Comparison of ENCODE assay signal across 8 cellular contexts in the genomic region with DNA sequence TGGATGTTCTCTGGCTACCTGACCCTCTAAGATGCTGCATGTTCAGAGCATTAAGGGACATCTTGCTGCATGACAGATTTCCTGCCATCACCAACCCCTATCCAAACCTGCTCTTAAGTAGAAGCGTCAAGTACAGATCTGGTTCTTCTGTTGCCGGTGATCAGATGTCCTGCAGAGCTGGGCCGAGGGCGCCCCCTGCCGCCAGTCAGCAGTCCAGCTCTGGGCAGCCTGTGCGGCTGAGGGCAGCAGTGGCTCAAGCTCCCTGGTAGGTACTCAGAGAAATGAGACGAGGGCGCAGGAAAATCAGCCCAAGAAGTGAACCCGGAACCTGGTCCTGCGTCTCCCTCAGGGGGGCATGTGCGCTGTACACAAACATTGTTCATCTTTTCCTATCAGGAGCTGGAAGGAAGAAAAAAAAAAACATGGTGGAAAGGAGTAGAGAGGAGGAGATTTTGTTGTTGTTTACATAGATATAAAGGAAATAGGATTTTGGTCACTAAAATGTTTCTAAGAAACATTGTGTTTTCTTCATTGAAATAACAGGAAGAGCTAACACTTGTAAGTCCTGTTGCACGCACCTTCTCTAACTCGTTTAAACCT.
A peak's percentile ranks its signal among the peaks of the same experiment; 100 is the strongest.
DNase-seq lines count a peak whose midpoint lies in the region; ATAC-seq, FAIRE-seq and TF ChIP-seq lines count a peak whose summit lies in the region.

No MANE protein-coding gene starts in this region.

- ATAC-seq in HG02798 (IDR thresholded peaks at IDR 0.05; ENCODE audit: poor library complexity, unreplicated experiment) (peak; percentile 90), GM18517 (IDR thresholded peaks at IDR 0.05; ENCODE audit: unreplicated experiment) (no peak)

- DNase-seq in AG10803 (ENCODE audit: low read depth) (peak; percentile 25), GM12891 (ENCODE audit: insufficient read length, low spot score) (peak; percentile 30), NCI-H187 treated with DMSO at 0.1 percent for 48 hours (lab: John Stamatoyannopoulos, UW) (peak; percentile 34), foreskin melanocyte (peak; percentile 38), renal cortical epithelial cell (ENCODE audit: low read depth) (peak; percentile 25)

- FAIRE-seq in GM12891 (lab: Jason Lieb, UNC), result peak; percentile 54

- no peak overlapping the region for H3K4me3 ChIP-seq in AG10803 (ENCODE audit: low read length)
- H3K4me3 ChIP-seq in WI38 (ENCODE audit: low read depth, low read length), result no peak overlapping the region

- TF ChIP-seq POLR2A in GM12891 (IDR thresholded peaks at IDR 0.05; ENCODE audit: low read depth, low read length), result no peak

- TF ChIP-seq CTCF in AG10803 (conservative IDR thresholded peaks at IDR 0.05; ENCODE audit: low read length) (peak; percentile 59), WI38 (IDR thresholded peaks at IDR 0.05; ENCODE audit: low read depth, low read length) (peak; percentile 39)

TF ChIP-seq in GM12891, 5 proteins besides CTCF, POLR2A, EP300 and RAD21:
- TF ChIP-seq PAX5 (IDR thresholded peaks at IDR 0.05; ENCODE audit: insufficient read depth, low read length, severe bottlenecking), result no peak
- TF ChIP-seq POU2F2 (IDR thresholded peaks at IDR 0.05; ENCODE audit: low read depth, low read length), result no peak
- TF ChIP-seq SPI1 (IDR thresholded peaks at IDR 0.05; ENCODE audit: low read depth, low read length), result no peak
